12 cellular contexts compared by ENCODE assay signal in the genomic region with DNA sequence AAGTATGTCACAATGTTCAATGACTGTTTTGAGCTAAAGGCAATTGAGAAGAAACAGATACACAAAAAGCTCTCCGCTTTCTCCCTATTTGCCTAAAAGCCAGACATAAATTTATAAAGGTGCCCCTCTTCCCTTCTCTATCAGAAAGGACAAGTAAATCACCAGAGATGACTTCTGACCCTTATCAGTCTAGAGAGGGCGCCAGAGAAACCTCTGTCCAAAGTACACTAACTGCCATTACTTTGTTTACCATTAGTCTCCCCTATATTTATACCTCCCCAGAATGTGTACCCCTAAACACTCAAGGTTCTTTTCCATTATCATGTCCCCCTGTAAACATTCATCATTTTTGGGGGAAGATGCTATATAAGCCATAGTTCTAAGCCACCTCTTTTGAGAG.
DNase-seq lines count a peak whose midpoint lies in the region; ATAC-seq and TF ChIP-seq lines count a peak whose summit lies in the region.
"Had no signal": no experiment of that assay in that cellular context is flagged by ENCODE, and none has a peak within 500 bp of the region (broad histone marks: within the 10 kb centered on the region; RNA-seq: fewer than 3 reads in every experiment).

No MANE protein-coding gene starts in this region.

- H3K4me1 Mint-ChIP-seq in memory B cell = peaks cover 12% of the 10 kb centered on the region

- peak; percentile 30 to 46 for ATAC-seq in activated CD4-positive, CD25-positive, alpha-beta regulatory T cell treated with anti-CD3 and anti-CD28 coated beads, Interleukin-2, amount 50 U/mL, for 24 hours
- ATAC-seq in RWPE2 (ENCODE audit: low read depth) (peak; percentile 35; the same call in 1 of the 3 replicates), memory B cell (ENCODE audit: low read depth) (peak; percentile 31), HG02840 (IDR thresholded peaks at IDR 0.05; ENCODE audit: low FRiP score, unreplicated experiment) (no peak)

- no peaks in the 10 kb centered on the region for H3K4me1 ChIP-seq in RWPE2 (ENCODE audit: insufficient read depth, poor library complexity, severe bottlenecking)
- H3K4me1 ChIP-seq: suprapubic skin had no signal

- TF ChIP-seq CTCF in RWPE2 (IDR thresholded peaks at IDR 0.05; ENCODE audit: poor library complexity, severe bottlenecking) = no peak

- no peaks in the 10 kb centered on the region for H3K27me3 ChIP-seq in RWPE2 (ENCODE audit: insufficient read depth, poor library complexity, severe bottlenecking)
- H3K27me3 ChIP-seq: esophagus muscularis mucosa, suprapubic skin had no signal

- no peaks in the 10 kb centered on the region for H3K9me3 Mint-ChIP-seq in memory B cell
- H3K9me3 Mint-ChIP-seq: activated naive CD4-positive, alpha-beta T cell treated with anti-CD3 and anti-CD28 coated beads, Interleukin-2, amount 50 U/mL, for 24 hours had no signal

- H3K27ac ChIP-seq in RWPE2 (ENCODE audit: poor library complexity, severe bottlenecking) = no peak overlapping the region
- H3K27ac ChIP-seq: esophagus muscularis mucosa, suprapubic skin had no signal

- no peak overlapping the region for H3K27ac Mint-ChIP-seq in memory B cell
- H3K27ac Mint-ChIP-seq: activated naive CD4-positive, alpha-beta T cell treated with anti-CD3 and anti-CD28 coated beads, Interleukin-2, amount 50 U/mL, for 24 hours had no signal

- H3K36me3 ChIP-seq in RWPE2 (ENCODE audit: low read depth) = no peaks in the 10 kb centered on the region
- H3K36me3 ChIP-seq: esophagus muscularis mucosa, suprapubic skin had no signal

- DNase-seq in activated CD4-positive, CD25-positive, alpha-beta regulatory T cell treated with anti-CD3 and anti-CD28 coated beads, Interleukin-2, amount 50 U/mL, for 72 hours = no peak
- peak; percentile 9 for DNase-seq in HCEC 1CT
- DNase-seq in RWPE2 (ENCODE audit: low spot score) = no peak
- no peak for DNase-seq in memory B cell (ENCODE audit: low spot score in 2 of 2)
- DNase-seq in activated gamma-delta T cell treated with Interleukin-2 at 50 U/mL for 16 hours = no peak
- no peak for DNase-seq in NCI-H187 treated with DMSO at 0.1 percent for 48 hours (lab: John Stamatoyannopoulos, UW)
- DNase-seq: NCI-H1694 had no signal

- no peaks in the 10 kb centered on the region for H3K9me3 ChIP-seq in RWPE2 (ENCODE audit: severe bottlenecking)
- H3K9me3 ChIP-seq: esophagus muscularis mucosa, suprapubic skin had no signal

- no peak overlapping the region for H3K4me3 Mint-ChIP-seq in memory B cell
- H3K4me3 Mint-ChIP-seq: activated naive CD4-positive, alpha-beta T cell treated with anti-CD3 and anti-CD28 coated beads, Interleukin-2, amount 50 U/mL, for 24 hours had no signal

- no peak overlapping the region for H3K4me3 ChIP-seq in RWPE2 (ENCODE audit: severe bottlenecking)
- H3K4me3 ChIP-seq: esophagus muscularis mucosa, suprapubic skin had no signal

- no peaks in the 10 kb centered on the region for H3K27me3 Mint-ChIP-seq in memory B cell
- H3K27me3 Mint-ChIP-seq: activated naive CD4-positive, alpha-beta T cell treated with anti-CD3 and anti-CD28 coated beads, Interleukin-2, amount 50 U/mL, for 24 hours had no signal

- H3K36me3 Mint-ChIP-seq in memory B cell = no peaks in the 10 kb centered on the region
- H3K36me3 Mint-ChIP-seq: activated naive CD4-positive, alpha-beta T cell treated with anti-CD3 and anti-CD28 coated beads, Interleukin-2, amount 50 U/mL, for 24 hours had no signal
